In genomic region chr4:109611045-109611616, GRCh38 we compare ENCODE assay signal across 22 cellular contexts. TPM values are rescaled to one million over a fixed set of nuclear protein-coding genes. Genes with fewer than 3 reads are reported as not detected.
A peak's percentile ranks its signal among the peaks of the same experiment; 100 is the strongest.
DNase-seq lines count a peak whose midpoint lies in the region; ATAC-seq, FAIRE-seq and TF ChIP-seq lines count a peak whose summit lies in the region.
"Had no signal": no experiment of that assay in that cellular context is flagged by ENCODE, and none has a peak within 500 bp of the region (broad histone marks: within the 10 kb centered on the region; RNA-seq: fewer than 3 reads in every experiment).

No MANE protein-coding gene starts in this region.

- H3K9me3 Mint-ChIP-seq in glutamatergic neuron (ENCODE audit: unreplicated experiment): peaks cover 4% of the 10 kb centered on the region

- no peak for TF ChIP-seq RAD21 in liver (IDR thresholded peaks at IDR 0.05)

- in situ Hi-C loops in astrocyte of the spinal cord (cut with HindIII; ENCODE audit: low sequenced_read_pairs) (no loop called here), HAP-1 (cut with MboI; ENCODE audit: low sequenced_read_pairs) (no loop called here)

- H3K4me3 ChIP-seq in astrocyte of the spinal cord (ENCODE audit: low read depth, low read length) (no peak overlapping the region), liver (ENCODE audit: low read depth in 1 of 3, low read length in 3 of 3) (no peak overlapping the region), HAP-1 (no peak overlapping the region)
- H3K4me3 ChIP-seq: heart left ventricle had no signal

- H3K4me1 Mint-ChIP-seq in glutamatergic neuron (ENCODE audit: low read depth, unreplicated experiment): no peaks in the 10 kb centered on the region
- H3K4me1 Mint-ChIP-seq: brain had no signal

- TF ChIP-seq POLR2A in GM12892 (IDR thresholded peaks at IDR 0.05; ENCODE audit: low read depth, low read length): no peak

- no peak overlapping the region for H3K27ac ChIP-seq in liver (ENCODE audit: low read depth in 1 of 2, low read length in 2 of 2)
- H3K27ac ChIP-seq: heart left ventricle had no signal

- FAIRE-seq in GM12892 (lab: Jason Lieb, UNC): peak; percentile 24
- FAIRE-seq: GM18507, H54, keratinocyte had no signal

- no peaks in the 10 kb centered on the region for H3K27me3 ChIP-seq in liver (ENCODE audit: control insufficient read depth in 4 of 4, insufficient read depth in 4 of 4, low read length in 3 of 4)
- H3K27me3 ChIP-seq in HAP-1 (ENCODE audit: low read depth): no peaks in the 10 kb centered on the region
- H3K27me3 ChIP-seq: heart left ventricle had no signal

- no peak for ATAC-seq in HG02981 (IDR thresholded peaks at IDR 0.05; ENCODE audit: unreplicated experiment)
- ATAC-seq: esophagus mucosa, heart left ventricle had no signal

- no peaks in the 10 kb centered on the region for H3K9me3 ChIP-seq in liver (ENCODE audit: control insufficient read depth in 4 of 4, low read length in 3 of 4)
- H3K9me3 ChIP-seq in HAP-1: peaks cover 11% of the 10 kb centered on the region; the same call in 1 of the 2 replicates

- peaks cover 2 to 11% (median 8%) of the 10 kb centered on the region in 4 donors for H3K4me1 ChIP-seq in liver (ENCODE audit: control insufficient read depth in 4 of 4, insufficient read depth in 4 of 4, low read length in 3 of 4)
- peaks cover 4% of the 10 kb centered on the region for H3K4me1 ChIP-seq in HAP-1

- no peak overlapping the region for H3K9ac ChIP-seq in liver (ENCODE audit: low read depth in 1 of 2, low read length in 2 of 2)

- H3K36me3 Mint-ChIP-seq in glutamatergic neuron (ENCODE audit: unreplicated experiment): peaks cover 15% of the 10 kb centered on the region

- H3K27ac Mint-ChIP-seq in glutamatergic neuron (ENCODE audit: unreplicated experiment): no peak overlapping the region
- H3K27ac Mint-ChIP-seq: brain; dendritic cell treated with granulocyte-macrophage colony-stimulating factor and Interleukin-4, amounts not matched to agents 40 ng/mL and 50 ng/mL, for 4 days; type B pancreatic cell had no signal

- no peaks in the 10 kb centered on the region for H3K27me3 Mint-ChIP-seq in glutamatergic neuron (ENCODE audit: unreplicated experiment)
- H3K27me3 Mint-ChIP-seq: brain; dendritic cell treated with granulocyte-macrophage colony-stimulating factor and Interleukin-4, amounts not matched to agents 40 ng/mL and 50 ng/mL, for 4 days; type B pancreatic cell had no signal

- no peak for TF ChIP-seq CTCF in astrocyte of the spinal cord (IDR thresholded peaks at IDR 0.05; ENCODE audit: low read depth, low read length)
- TF ChIP-seq CTCF in liver (IDR thresholded peaks at IDR 0.05; ENCODE audit: low read depth, low read length, missing input control): no peak
- no peak for TF ChIP-seq CTCF in glutamatergic neuron (IDR thresholded peaks at IDR 0.05; ENCODE audit: partially characterized antibody, unreplicated experiment)

- DNase-seq in GM12892 (ENCODE audit: insufficient read length) (no peak), MV-4-11 (lab: John Stamatoyannopoulos, UW) (peak; percentile 74), astrocyte of the spinal cord (ENCODE audit: low read depth, low spot score) (peak; percentile 29), DMS79 (lab: John Stamatoyannopoulos, UW) (no peak), glutamatergic neuron (no peak), HAP-1 (ENCODE audit: low spot score in 2 of 2) (no peak)
- DNase-seq: activated CD4-positive, alpha-beta T cell treated with anti-CD3 and anti-CD28 coated beads for 4 hours; activated CD8-positive, alpha-beta memory T cell treated with anti-CD3 and anti-CD28 coated beads, Interleukin-2, amount 50 U/mL, for 4 hours; activated gamma-delta T cell; heart left ventricle; midbrain; NCI-H146; stimulated activated naive CD4-positive, alpha-beta T cell treated with Interleukin-2 at 50 U/mL for 16 hours had no signal

- no peak overlapping the region for H3K4me3 Mint-ChIP-seq in glutamatergic neuron (ENCODE audit: unreplicated experiment)
- H3K4me3 Mint-ChIP-seq: brain; dendritic cell treated with granulocyte-macrophage colony-stimulating factor and Interleukin-4, amounts not matched to agents 40 ng/mL and 50 ng/mL, for 4 days; type B pancreatic cell had no signal

- H3K36me3 ChIP-seq in liver (ENCODE audit: control insufficient read depth in 4 of 4, insufficient read depth in 3 of 4, low read depth in 1 of 4, low read length in 3 of 4) (no peaks in the 10 kb centered on the region), HAP-1 (replicated peaks) (no peaks in the 10 kb centered on the region)

TF ChIP-seq in liver, 16 proteins besides CTCF, POLR2A, EP300 and RAD21:
- peak; percentile 20 to 40 for TF ChIP-seq HNF4A (conservative IDR thresholded peaks at IDR 0.05)
- TF ChIP-seq REST (IDR thresholded peaks at IDR 0.05): no peak

RNA-seq across cellular contexts. Expression of gene MCUB, which starts 51.1 kb away (rescaled TPM):
- 34.4 TPM for polyA plus RNA-seq in GM12892 (2012; ENCODE audit: missing spikeins)
- total RNA-seq in liver (1 to 10 TPM; 1.8 to 4.9 TPM), glutamatergic neuron (ENCODE audit: unreplicated experiment) (9.7 TPM)
- 1 to 10 TPM; 1.3 to 2.1 TPM for polyA plus RNA-seq in liver

Comparison
In these comparisons a context has a peak if more than half of its experiments do, and no peak if none do; other contexts are left out.
1. DNase-seq: peak in MV-4-11 (single experiment) and astrocyte of the spinal cord (single experiment); none in GM12892 (single experiment), DMS79 (single experiment), glutamatergic neuron (single experiment) and HAP-1 (0 of 2).